8 cellular contexts compared by ENCODE assay signal in genomic region chr7:22872087-22872807, GRCh38.
A peak's percentile ranks its signal among the peaks of the same experiment; 100 is the strongest.
DNase-seq lines count a peak whose midpoint lies in the region; ATAC-seq lines count a peak whose summit lies in the region.

No MANE protein-coding gene starts in this region.

- no peak overlapping the region for H3K4me3 Mint-ChIP-seq in central memory CD8-positive, alpha-beta T cell

- no peaks in the 10 kb centered on the region for H3K4me1 Mint-ChIP-seq in central memory CD8-positive, alpha-beta T cell

- no peaks in the 10 kb centered on the region for H3K36me3 Mint-ChIP-seq in central memory CD8-positive, alpha-beta T cell (ENCODE audit: insufficient read depth)

- H3K9me3 Mint-ChIP-seq in central memory CD8-positive, alpha-beta T cell = no peaks in the 10 kb centered on the region

- DNase-seq in central memory CD8-positive, alpha-beta T cell (ENCODE audit: low spot score in 2 of 2) = no peak
- DNase-seq in stimulated activated CD4-positive, alpha-beta T cell treated with anti-CD3 and anti-CD28 coated beads, Interleukin-2, amount 100 ng/mL, for 48 hours = no peak
- DNase-seq in AG20443 (ENCODE audit: low spot score) (no peak), NCI-H2171 (lab: John Stamatoyannopoulos, UW) (no peak), HuH-7.5 (ENCODE audit: low spot score) (no peak)

- ATAC-seq in GM18502 (IDR thresholded peaks at IDR 0.05; ENCODE audit: poor library complexity, unreplicated experiment) (peak; percentile 98), GM21381 (IDR thresholded peaks at IDR 0.05; ENCODE audit: unreplicated experiment) (peak; percentile 96), HG03175 (IDR thresholded peaks at IDR 0.05; ENCODE audit: unreplicated experiment) (peak; percentile 99)
- peak; percentile 56 for ATAC-seq in central memory CD8-positive, alpha-beta T cell (replicated peaks; ENCODE audit: extremely low read depth, poor library complexity, severe bottlenecking)

- H3K27me3 Mint-ChIP-seq in central memory CD8-positive, alpha-beta T cell = no peaks in the 10 kb centered on the region

- no peak overlapping the region for H3K27ac Mint-ChIP-seq in central memory CD8-positive, alpha-beta T cell (ENCODE audit: low read depth)
